ENCODE assay signal across 18 cellular contexts in genomic region chr16:4264546-4264945, GRCh38. TPM values are rescaled to one million over a fixed set of nuclear protein-coding genes. Genes with fewer than 3 reads are reported as not detected.
A peak's percentile ranks its signal among the peaks of the same experiment; 100 is the strongest.
DNase-seq lines count a peak whose midpoint lies in the region; ATAC-seq, FAIRE-seq and TF ChIP-seq lines count a peak whose summit lies in the region.
"Had no signal": no experiment of that assay in that cellular context is flagged by ENCODE, and none has a peak within 500 bp of the region (broad histone marks: within the 10 kb centered on the region; RNA-seq: fewer than 3 reads in every experiment).

No MANE protein-coding gene starts in this region.

- H3K27me3 Mint-ChIP-seq in activated T-cell treated with anti-CD3 and anti-CD28 coated beads, Interleukin-2, amount 50 U/mL, for 24 hours = no peaks in the 10 kb centered on the region
- no peaks in the 10 kb centered on the region for H3K27me3 Mint-ChIP-seq in activated T-cell treated with anti-CD3 and anti-CD28 coated beads, Interleukin-2, amount 50 U/mL, for 4 hours (ENCODE audit: low read depth)
- H3K27me3 Mint-ChIP-seq: memory B cell had no signal

- TF ChIP-seq POLR2A in erythroblast (IDR thresholded peaks at IDR 0.05; ENCODE audit: low read length) (no peak), vagina (IDR thresholded peaks at IDR 0.05) (no peak)

- no peak for FAIRE-seq in kidney (lab: Jason Lieb, UNC)
- FAIRE-seq: A204.1, frontal cortex, GM12892, RCC 7860 had no signal

- H3K4me3 Mint-ChIP-seq in activated T-cell treated with anti-CD3 and anti-CD28 coated beads, Interleukin-2, amount 50 U/mL, for 24 hours = no peak overlapping the region
- no peak overlapping the region for H3K4me3 Mint-ChIP-seq in activated T-cell treated with anti-CD3 and anti-CD28 coated beads, Interleukin-2, amount 50 U/mL, for 4 hours
- H3K4me3 Mint-ChIP-seq: memory B cell had no signal

- H3K36me3 ChIP-seq in mesendoderm (ENCODE audit: control insufficient read depth, insufficient read depth, low read length) (peaks cover 4% of the 10 kb centered on the region), vagina (peaks cover 0 to 11% of the 10 kb centered on the region in 2 donors), kidney (ENCODE audit: control insufficient read depth in 1 of 2, insufficient read depth in 2 of 2, low read length in 2 of 2) (peaks cover 0 to 7% of the 10 kb centered on the region in 2 donors)

- H3K9me3 Mint-ChIP-seq in activated T-cell treated with anti-CD3 and anti-CD28 coated beads, Interleukin-2, amount 50 U/mL, for 24 hours = no peaks in the 10 kb centered on the region
- no peaks in the 10 kb centered on the region for H3K9me3 Mint-ChIP-seq in activated T-cell treated with anti-CD3 and anti-CD28 coated beads, Interleukin-2, amount 50 U/mL, for 4 hours
- H3K9me3 Mint-ChIP-seq: memory B cell had no signal

- H3K36me3 Mint-ChIP-seq in activated T-cell treated with anti-CD3 and anti-CD28 coated beads, Interleukin-2, amount 50 U/mL, for 24 hours (ENCODE audit: low read depth) = peaks cover 74% of the 10 kb centered on the region
- H3K36me3 Mint-ChIP-seq in activated T-cell treated with anti-CD3 and anti-CD28 coated beads, Interleukin-2, amount 50 U/mL, for 4 hours (ENCODE audit: insufficient read depth) = peaks cover 14% of the 10 kb centered on the region

- H3K23ac ChIP-seq in mesendoderm (ENCODE audit: low read length) = no peak overlapping the region

- no peak overlapping the region for H2BK120ac ChIP-seq in mesendoderm (ENCODE audit: low read depth, low read length)

- H3K79me2 ChIP-seq in mesendoderm (ENCODE audit: control insufficient read depth, insufficient read depth, low read length) = peaks cover 52% of the 10 kb centered on the region

- H3K27me3 ChIP-seq in mesendoderm (ENCODE audit: insufficient read depth, low read length, poor library complexity) (no peaks in the 10 kb centered on the region), vagina (no peaks in the 10 kb centered on the region)

- H3K18ac ChIP-seq in mesendoderm (ENCODE audit: low read length) = no peak overlapping the region

- no peak for ATAC-seq in activated T-cell treated with anti-CD3 and anti-CD28 coated beads, Interleukin-2, amount 50 U/mL, for 4 hours
- no peak for ATAC-seq in HG03196 (IDR thresholded peaks at IDR 0.05; ENCODE audit: unreplicated experiment)

- H4K8ac ChIP-seq in mesendoderm (ENCODE audit: low read depth, low read length) = no peak overlapping the region

- peaks cover 2% of the 10 kb centered on the region for H3K4me1 ChIP-seq in mesendoderm (ENCODE audit: control insufficient read depth, low read depth, low read length)
- H3K4me1 ChIP-seq in vagina = peaks cover 18% of the 10 kb centered on the region
- H3K4me1 ChIP-seq in kidney (ENCODE audit: control insufficient read depth in 1 of 2, insufficient read depth in 1 of 2, low read depth in 1 of 2, low read length in 2 of 2) = peaks cover 0 to 5% of the 10 kb centered on the region in 2 donors

- intact Hi-C loops in vagina (cut with DNase I) = no loop called here
- intact Hi-C loops in kidney (cut with DNase I) = loop anchor here (10.0 kb wide), 1 partner anchor 280 kb away; no protein-coding TSS in a partner anchor

- H3K4ac ChIP-seq in mesendoderm (ENCODE audit: low read depth, low read length) = no peak overlapping the region

- no peak overlapping the region for H2AK5ac ChIP-seq in mesendoderm (ENCODE audit: low read length)

- no peak overlapping the region for H2BK15ac ChIP-seq in mesendoderm (replicated peaks; ENCODE audit: low read depth)

- H3K56ac ChIP-seq in mesendoderm (ENCODE audit: low read length) = peak overlapping the region; percentile 42

- H3K27ac ChIP-seq in mesendoderm (ENCODE audit: low read depth, low read length) (peak overlapping the region; percentile 19), vagina (peak overlapping the region; percentile 77), kidney (ENCODE audit: low read depth in 2 of 2, low read length in 2 of 2) (no peak overlapping the region)

- no peak overlapping the region for H3K4me2 ChIP-seq in mesendoderm (ENCODE audit: low read length)

- no peak overlapping the region for H3K4me3 ChIP-seq in mesendoderm (ENCODE audit: low read length)
- no peak overlapping the region for H3K4me3 ChIP-seq in vagina
- H3K4me3 ChIP-seq in kidney (ENCODE audit: low read length in 2 of 2) = no peak overlapping the region

- H3K4me1 Mint-ChIP-seq in activated T-cell treated with anti-CD3 and anti-CD28 coated beads, Interleukin-2, amount 50 U/mL, for 24 hours (ENCODE audit: low read depth) = peaks cover 22% of the 10 kb centered on the region
- peaks cover 5% of the 10 kb centered on the region for H3K4me1 Mint-ChIP-seq in activated T-cell treated with anti-CD3 and anti-CD28 coated beads, Interleukin-2, amount 50 U/mL, for 4 hours (ENCODE audit: low read depth)

- H3K9me3 ChIP-seq in vagina (no peaks in the 10 kb centered on the region), kidney (ENCODE audit: control insufficient read depth in 1 of 2, low read length in 2 of 2) (no peaks in the 10 kb centered on the region)

- H3K9ac ChIP-seq in mesendoderm (ENCODE audit: low read length) (no peak overlapping the region), kidney (ENCODE audit: low read length in 2 of 2) (no peak overlapping the region)

- peak overlapping the region; percentile 14 for H3K27ac Mint-ChIP-seq in activated T-cell treated with anti-CD3 and anti-CD28 coated beads, Interleukin-2, amount 50 U/mL, for 24 hours
- H3K27ac Mint-ChIP-seq: memory B cell had no signal

- no peak overlapping the region for H2BK5ac ChIP-seq in mesendoderm (ENCODE audit: low read length)

- DNase-seq in activated T-cell treated with anti-CD3 and anti-CD28 coated beads, Interleukin-2, amount 50 U/mL, for 24 hours = no peak
- no peak for DNase-seq in activated T-cell treated with anti-CD3 and anti-CD28 coated beads, Interleukin-2, amount 50 U/mL, for 4 hours
- DNase-seq in erythroblast (lab: John Stamatoyannopoulos, UW) (peak; percentile 25), mesendoderm (no peak), vagina (ENCODE audit: extremely low spot score in 2 of 2) (no peak), NK-92 (lab: John Stamatoyannopoulos, UW; ENCODE audit: unreplicated experiment) (no peak), kidney (no peak)
- DNase-seq: activated CD4-positive, CD25-positive, alpha-beta regulatory T cell treated with anti-CD3 and anti-CD28 coated beads, Interleukin-2, amount 50 U/mL, for 72 hours; activated naive CD4-positive, alpha-beta T cell treated with Interleukin-2 at 50 U/mL for 16 hours; effector CD8-positive, alpha-beta T cell; NCI-H446 treated with DMSO at 0.1 percent for 48 hours had no signal

- no peak overlapping the region for H4K5ac ChIP-seq in mesendoderm (ENCODE audit: low read length)

- no peak for TF ChIP-seq CTCF in vagina (IDR thresholded peaks at IDR 0.05)
- no peak for TF ChIP-seq CTCF in kidney (IDR thresholded peaks at IDR 0.05; ENCODE audit: borderline replicate concordance, extremely low read depth, insufficient read depth)

- peaks cover 26% of the 10 kb centered on the region for H3K79me1 ChIP-seq in mesendoderm (ENCODE audit: low read length)

- no CpG with 5 or more reads among the region's 5 CpGs for WGBS in mesendoderm (ENCODE audit: extremely low coverage, insufficient coverage, low lambda C conversion rate)

RNA-seq across cellular contexts. Expression of gene TFAP4, which starts 8.3 kb away (rescaled TPM):
- 10 to 100 TPM; 61.3 to 77.9 (median 65.5) TPM for total RNA-seq in activated T-cell treated with anti-CD3 and anti-CD28 coated beads, Interleukin-2, amount 50 U/mL, for 4 hours
- 20.3 TPM for polyA plus RNA-seq in mesendoderm (2013, experiment 1 of 2)
- polyA plus RNA-seq in mesendoderm (2013, experiment 2 of 2) = 21.0 TPM
- total RNA-seq in vagina = 6.9 TPM
- total RNA-seq in kidney = 11.9 TPM
- 3.2 TPM for polyA plus RNA-seq in kidney (ENCODE audit: insufficient read depth, low read depth, low replicate concordance)

RNA-seq across cellular contexts. Expression of gene SRL, which starts 22.7 kb away (rescaled TPM):
- total RNA-seq in activated T-cell treated with anti-CD3 and anti-CD28 coated beads, Interleukin-2, amount 50 U/mL, for 4 hours = under 1 TPM in 1 of 3 donors, not detected in 2; 0.05 TPM
- 0.07 TPM for polyA plus RNA-seq in mesendoderm (2013, experiment 1 of 2)
- polyA plus RNA-seq in mesendoderm (2013, experiment 2 of 2) = 0.06 TPM
- total RNA-seq in vagina = 1.5 TPM
- 3.3 TPM for total RNA-seq in kidney
- polyA plus RNA-seq in kidney (ENCODE audit: insufficient read depth, low read depth, low replicate concordance) = 2.6 TPM
- total RNA-seq: T-helper 1 cell treated with Interleukin-12 subunit alpha and Interleukin-12 subunit beta and Interleukin-4 antibody, amounts not matched to agents 30 ng/mL and 1 ng/mL, for 36 hours had no signal

RNA-seq across cellular contexts. Expression of gene GLIS2, which starts 51.3 kb away (rescaled TPM):
- under 1 TPM; 0.11 to 0.19 (median 0.13) TPM for total RNA-seq in activated T-cell treated with anti-CD3 and anti-CD28 coated beads, Interleukin-2, amount 50 U/mL, for 4 hours
- polyA plus RNA-seq in mesendoderm (2013, experiment 1 of 2) = 6.2 TPM
- 6.5 TPM for polyA plus RNA-seq in mesendoderm (2013, experiment 2 of 2)
- 6.9 TPM for total RNA-seq in vagina
- total RNA-seq in kidney = 68.7 TPM
- 35.6 TPM for polyA plus RNA-seq in kidney (ENCODE audit: insufficient read depth, low read depth, low replicate concordance)

Comparison
In these comparisons a context has a peak if more than half of its experiments do, and no peak if none do; other contexts are left out.
1. DNase-seq: peak in erythroblast (2 of 2); none in activated T-cell treated with anti-CD3 and anti-CD28 coated beads, Interleukin-2, amount 50 U/mL, for 24 hours (single experiment), activated T-cell treated with anti-CD3 and anti-CD28 coated beads, Interleukin-2, amount 50 U/mL, for 4 hours (single experiment), mesendoderm (single experiment), vagina (0 of 2), NK-92 (single experiment) and kidney (single experiment).
2. H3K27ac ChIP-seq: peak in mesendoderm (single experiment) and vagina (single experiment); none in kidney (0 of 2).